ENCODE assay signal across 8 cellular contexts in the genomic region with DNA sequence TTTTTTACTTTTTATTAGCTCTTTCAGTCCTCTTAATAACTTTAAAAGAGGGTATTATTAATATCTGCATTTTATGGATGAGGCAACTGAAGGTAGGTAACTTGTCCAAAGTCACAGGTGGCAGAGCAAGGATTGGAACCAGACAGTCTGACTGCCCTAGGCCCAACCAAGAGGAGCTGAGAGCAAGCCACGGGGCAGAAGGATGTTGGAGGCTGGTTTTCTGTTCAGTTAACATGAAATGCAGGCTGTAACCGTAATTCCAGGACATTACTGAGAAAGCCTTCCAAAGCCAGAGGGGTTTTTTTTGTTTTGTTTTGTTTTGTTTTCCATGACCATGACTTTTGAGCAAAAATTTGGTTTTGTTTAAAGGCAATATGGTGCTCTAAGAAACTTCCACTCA. TPM values are rescaled to one million over a fixed set of nuclear protein-coding genes. Genes with fewer than 3 reads are reported as not detected.
A peak's percentile ranks its signal among the peaks of the same experiment; 100 is the strongest.
DNase-seq lines count a peak whose midpoint lies in the region; ATAC-seq, FAIRE-seq and TF ChIP-seq lines count a peak whose summit lies in the region.
"Not testable (repeated sequence)": the region's sequence is repeated elsewhere in the genome, so short reads cannot be mapped to it uniquely, and the experiment has no call there.

No MANE protein-coding gene starts in this region.

- H3K9me1 ChIP-seq in endothelial cell of umbilical vein (replicated peaks; ENCODE audit: control insufficient read depth, extremely low read depth, insufficient read depth, low read length), result not testable (repeated sequence)

- not testable (repeated sequence) for FAIRE-seq in endothelial cell of umbilical vein (lab: Jason Lieb, UNC)

- H3K9ac ChIP-seq in endothelial cell of umbilical vein (replicated peaks; ENCODE audit: extremely low read depth, insufficient read depth, low read length), result not testable (repeated sequence)

- H3K9me3 ChIP-seq in CD8-positive, alpha-beta memory T cell (ENCODE audit: low read length); endothelial cell of umbilical vein (replicated peaks; ENCODE audit: control insufficient read depth, insufficient read depth, low read length): not testable (repeated sequence)

- H3K4me2 ChIP-seq in endothelial cell of umbilical vein (ENCODE audit: insufficient read depth, low read length), result not testable (repeated sequence)

- not testable (repeated sequence) for DNase-seq in CD8-positive, alpha-beta memory T cell; activated CD8-positive, alpha-beta memory T cell treated with anti-CD3 and anti-CD28 coated beads, Interleukin-2, amount 10 ng/mL, durations not matched to agents 7 days and 5 days; activated naive CD4-positive, alpha-beta T cell treated with anti-CD3 and anti-CD28 coated beads for 36 hours; activated naive CD8-positive, alpha-beta T cell treated with anti-CD3 and anti-CD28 coated beads, Interleukin-2, amount 10 ng/mL, durations not matched to agents 7 days and 5 days; endothelial cell of umbilical vein (ENCODE audit: low read depth, low spot score)
- peak; percentile 37 for DNase-seq in activated CD4-positive, alpha-beta T cell treated with anti-CD3 and anti-CD28 coated beads, Interleukin-2, amount 10 ng/mL, durations not matched to agents 24 days and 14 days

- not testable (repeated sequence) for TF ChIP-seq CTCF in endothelial cell of umbilical vein (IDR thresholded peaks at IDR 0.05; ENCODE audit: extremely low read depth in 1 of 2, insufficient read depth in 1 of 2, low read depth in 1 of 2, low read length in 2 of 2)

- peak; percentile 33; the same call in 2 of the 3 replicates for ATAC-seq in SK-N-SH treated with all-trans-retinoic acid at 6 μM for 48 hours
- ATAC-seq in activated CD8-positive, alpha-beta memory T cell treated with anti-CD3 and anti-CD28 coated beads, Interleukin-2, amount 10 ng/mL, durations not matched to agents 7 days and 5 days, result peak; percentile 30
- not testable (repeated sequence) for ATAC-seq in activated naive CD8-positive, alpha-beta T cell treated with anti-CD3 and anti-CD28 coated beads, Interleukin-2, amount 10 ng/mL, durations not matched to agents 7 days and 5 days (ENCODE audit: low read depth)

- TF ChIP-seq POLR2A in endothelial cell of umbilical vein (IDR thresholded peaks at IDR 0.05; ENCODE audit: low read depth, low read length), result not testable (repeated sequence)

- intact Hi-C loops in activated CD4-positive, alpha-beta T cell treated with anti-CD3 and anti-CD28 coated beads, Interleukin-2, amount 10 ng/mL, durations not matched to agents 24 days and 14 days (cut with micrococcal nuclease); activated naive CD4-positive, alpha-beta T cell treated with anti-CD3 and anti-CD28 coated beads for 36 hours (cut with micrococcal nuclease); endothelial cell of umbilical vein (cut with micrococcal nuclease): not testable (repeated sequence)

- H4K20me1 ChIP-seq in endothelial cell of umbilical vein (replicated peaks; ENCODE audit: control insufficient read depth, extremely low read depth, insufficient read depth, low read length), result not testable (repeated sequence)

- CTCF ChIA-PET in CD8-positive, alpha-beta memory T cell (lab: Charles Lee); activated CD8-positive, alpha-beta memory T cell treated with anti-CD3 and anti-CD28 coated beads, Interleukin-2, amount 10 ng/mL, durations not matched to agents 7 days and 5 days (lab: Charles Lee); activated naive CD4-positive, alpha-beta T cell treated with anti-CD3 and anti-CD28 coated beads for 36 hours (lab: Charles Lee); endothelial cell of umbilical vein (lab: Charles Lee): not testable (repeated sequence)

- H3K79me2 ChIP-seq in endothelial cell of umbilical vein (ENCODE audit: control insufficient read depth, insufficient read depth, low read length), result not testable (repeated sequence)

- H3K4me3 ChIP-seq in CD8-positive, alpha-beta memory T cell (ENCODE audit: low read length); endothelial cell of umbilical vein (replicated peaks in 1 of 3; ENCODE audit: insufficient read depth in 1 of 3, low read depth in 1 of 3, low read length in 3 of 3): not testable (repeated sequence)

- not testable (repeated sequence) for H3K27me3 Mint-ChIP-seq in CD8-positive, alpha-beta memory T cell; activated CD4-positive, alpha-beta T cell treated with anti-CD3 and anti-CD28 coated beads, Interleukin-2, amount 10 ng/mL, durations not matched to agents 24 days and 14 days; activated CD8-positive, alpha-beta memory T cell treated with anti-CD3 and anti-CD28 coated beads, Interleukin-2, amount 10 ng/mL, durations not matched to agents 7 days and 5 days; activated naive CD4-positive, alpha-beta T cell treated with anti-CD3 and anti-CD28 coated beads for 36 hours (ENCODE audit: low read depth); activated naive CD8-positive, alpha-beta T cell treated with anti-CD3 and anti-CD28 coated beads, Interleukin-2, amount 10 ng/mL, durations not matched to agents 7 days and 5 days; stimulated activated naive CD8-positive, alpha-beta T cell treated with anti-CD3 and anti-CD28 coated beads, Interleukin-15, Interleukin-2, amounts not matched to agents 100 ng/mL and 50 ng/mL, for 24 hours

- dilution Hi-C loops in endothelial cell of umbilical vein (cut with MboI; ENCODE audit: extremely low pct_ligation_motif_present, low sequenced_read_pairs), result not testable (repeated sequence)

- H3K4me3 Mint-ChIP-seq in CD8-positive, alpha-beta memory T cell; activated CD8-positive, alpha-beta memory T cell treated with anti-CD3 and anti-CD28 coated beads, Interleukin-2, amount 10 ng/mL, durations not matched to agents 7 days and 5 days; activated naive CD4-positive, alpha-beta T cell treated with anti-CD3 and anti-CD28 coated beads for 36 hours; activated naive CD8-positive, alpha-beta T cell treated with anti-CD3 and anti-CD28 coated beads, Interleukin-2, amount 10 ng/mL, durations not matched to agents 7 days and 5 days; stimulated activated naive CD8-positive, alpha-beta T cell treated with anti-CD3 and anti-CD28 coated beads, Interleukin-15, Interleukin-2, amounts not matched to agents 100 ng/mL and 50 ng/mL, for 24 hours: not testable (repeated sequence)
- peak overlapping the region; percentile 34 for H3K4me3 Mint-ChIP-seq in activated CD4-positive, alpha-beta T cell treated with anti-CD3 and anti-CD28 coated beads, Interleukin-2, amount 10 ng/mL, durations not matched to agents 24 days and 14 days

- H3K27ac Mint-ChIP-seq in CD8-positive, alpha-beta memory T cell, result peak overlapping the region in 5 of 8 donors; percentile 36 to 89 (median 55)
- H3K27ac Mint-ChIP-seq in activated CD4-positive, alpha-beta T cell treated with anti-CD3 and anti-CD28 coated beads, Interleukin-2, amount 10 ng/mL, durations not matched to agents 24 days and 14 days, result peak overlapping the region; percentile 56
- H3K27ac Mint-ChIP-seq in activated CD8-positive, alpha-beta memory T cell treated with anti-CD3 and anti-CD28 coated beads, Interleukin-2, amount 10 ng/mL, durations not matched to agents 7 days and 5 days, result peak overlapping the region; percentile 32
- H3K27ac Mint-ChIP-seq in activated naive CD4-positive, alpha-beta T cell treated with anti-CD3 and anti-CD28 coated beads for 36 hours, result peak overlapping the region; percentile 82
- peak overlapping the region; percentile 45 for H3K27ac Mint-ChIP-seq in activated naive CD8-positive, alpha-beta T cell treated with anti-CD3 and anti-CD28 coated beads, Interleukin-2, amount 10 ng/mL, durations not matched to agents 7 days and 5 days
- peak overlapping the region; percentile 90 for H3K27ac Mint-ChIP-seq in stimulated activated naive CD8-positive, alpha-beta T cell treated with anti-CD3 and anti-CD28 coated beads, Interleukin-15, Interleukin-2, amounts not matched to agents 100 ng/mL and 50 ng/mL, for 24 hours

- peaks cover 4 to 20% (median 7%) of the 10 kb centered on the region in 3 donors for H3K36me3 Mint-ChIP-seq in CD8-positive, alpha-beta memory T cell
- H3K36me3 Mint-ChIP-seq in activated CD4-positive, alpha-beta T cell treated with anti-CD3 and anti-CD28 coated beads, Interleukin-2, amount 10 ng/mL, durations not matched to agents 24 days and 14 days (ENCODE audit: low read depth); activated CD8-positive, alpha-beta memory T cell treated with anti-CD3 and anti-CD28 coated beads, Interleukin-2, amount 10 ng/mL, durations not matched to agents 7 days and 5 days; activated naive CD4-positive, alpha-beta T cell treated with anti-CD3 and anti-CD28 coated beads for 36 hours (ENCODE audit: low read depth); activated naive CD8-positive, alpha-beta T cell treated with anti-CD3 and anti-CD28 coated beads, Interleukin-2, amount 10 ng/mL, durations not matched to agents 7 days and 5 days: not testable (repeated sequence)
- H3K36me3 Mint-ChIP-seq in stimulated activated naive CD8-positive, alpha-beta T cell treated with anti-CD3 and anti-CD28 coated beads, Interleukin-15, Interleukin-2, amounts not matched to agents 100 ng/mL and 50 ng/mL, for 24 hours (ENCODE audit: low read depth), result peaks cover 16% of the 10 kb centered on the region

- not testable (repeated sequence) for H3K36me3 ChIP-seq in CD8-positive, alpha-beta memory T cell (ENCODE audit: insufficient read depth, low read length); endothelial cell of umbilical vein (ENCODE audit: control insufficient read depth in 2 of 2, extremely low read depth in 1 of 2, insufficient read depth in 2 of 2, low read length in 2 of 2)

- H3K4me1 ChIP-seq in CD8-positive, alpha-beta memory T cell (ENCODE audit: insufficient read depth, low read length); endothelial cell of umbilical vein (ENCODE audit: control insufficient read depth, extremely low read depth, insufficient read depth, low read length): not testable (repeated sequence)

- not testable (repeated sequence) for H3K27me3 ChIP-seq in CD8-positive, alpha-beta memory T cell (ENCODE audit: insufficient read depth, low read length, poor library complexity, severe bottlenecking); endothelial cell of umbilical vein (ENCODE audit: control insufficient read depth in 2 of 2, insufficient read depth in 2 of 2, low read length in 2 of 2)

- not testable (repeated sequence) for H3K9me3 Mint-ChIP-seq in CD8-positive, alpha-beta memory T cell; activated CD4-positive, alpha-beta T cell treated with anti-CD3 and anti-CD28 coated beads, Interleukin-2, amount 10 ng/mL, durations not matched to agents 24 days and 14 days; activated CD8-positive, alpha-beta memory T cell treated with anti-CD3 and anti-CD28 coated beads, Interleukin-2, amount 10 ng/mL, durations not matched to agents 7 days and 5 days (ENCODE audit: low read depth); activated naive CD4-positive, alpha-beta T cell treated with anti-CD3 and anti-CD28 coated beads for 36 hours; activated naive CD8-positive, alpha-beta T cell treated with anti-CD3 and anti-CD28 coated beads, Interleukin-2, amount 10 ng/mL, durations not matched to agents 7 days and 5 days; stimulated activated naive CD8-positive, alpha-beta T cell treated with anti-CD3 and anti-CD28 coated beads, Interleukin-15, Interleukin-2, amounts not matched to agents 100 ng/mL and 50 ng/mL, for 24 hours

- POLR2A ChIA-PET in CD8-positive, alpha-beta memory T cell (lab: Charles Lee); activated naive CD8-positive, alpha-beta T cell treated with anti-CD3 and anti-CD28 coated beads, Interleukin-2, amount 10 ng/mL, durations not matched to agents 7 days and 5 days (lab: Charles Lee); endothelial cell of umbilical vein (lab: Charles Lee): not testable (repeated sequence)

- not testable (repeated sequence) for H3K27ac ChIP-seq in CD8-positive, alpha-beta memory T cell (ENCODE audit: low read depth, low read length)
- H3K27ac ChIP-seq in endothelial cell of umbilical vein (ENCODE audit: insufficient read depth, low read depth, low read length), result peak overlapping the region; percentile 65

- BruUV-seq in endothelial cell of umbilical vein (replicated peaks; lab: Mats Ljungman, UMichigan), result TSS peak; percentile 34

- not testable (repeated sequence) for H2AFZ ChIP-seq in endothelial cell of umbilical vein (ENCODE audit: low read depth, low read length)

- H3K4me1 Mint-ChIP-seq in CD8-positive, alpha-beta memory T cell; activated CD4-positive, alpha-beta T cell treated with anti-CD3 and anti-CD28 coated beads, Interleukin-2, amount 10 ng/mL, durations not matched to agents 24 days and 14 days; activated CD8-positive, alpha-beta memory T cell treated with anti-CD3 and anti-CD28 coated beads, Interleukin-2, amount 10 ng/mL, durations not matched to agents 7 days and 5 days; activated naive CD4-positive, alpha-beta T cell treated with anti-CD3 and anti-CD28 coated beads for 36 hours (ENCODE audit: low read depth); activated naive CD8-positive, alpha-beta T cell treated with anti-CD3 and anti-CD28 coated beads, Interleukin-2, amount 10 ng/mL, durations not matched to agents 7 days and 5 days; stimulated activated naive CD8-positive, alpha-beta T cell treated with anti-CD3 and anti-CD28 coated beads, Interleukin-15, Interleukin-2, amounts not matched to agents 100 ng/mL and 50 ng/mL, for 24 hours (ENCODE audit: low read depth): not testable (repeated sequence)

RNA-seq across cellular contexts. Expression of a gene that starts 9.1 kb away (rescaled TPM):
- 1 to 10 TPM; 1.6 to 1.7 TPM for total RNA-seq in CD8-positive, alpha-beta memory T cell
- polyA plus RNA-seq in CD8-positive, alpha-beta memory T cell, result 0.43 TPM
- total RNA-seq in activated CD4-positive, alpha-beta T cell treated with anti-CD3 and anti-CD28 coated beads, Interleukin-2, amount 10 ng/mL, durations not matched to agents 24 days and 14 days, result 1.5 and 1.8 TPM in 2 replicates
- total RNA-seq in activated CD8-positive, alpha-beta memory T cell treated with anti-CD3 and anti-CD28 coated beads, Interleukin-2, amount 10 ng/mL, durations not matched to agents 7 days and 5 days, result 1 to 10 TPM; 1.1 to 2.9 TPM
- 1 to 10 TPM; 1.8 to 2.1 TPM for total RNA-seq in activated naive CD4-positive, alpha-beta T cell treated with anti-CD3 and anti-CD28 coated beads for 36 hours
- total RNA-seq in activated naive CD8-positive, alpha-beta T cell treated with anti-CD3 and anti-CD28 coated beads, Interleukin-2, amount 10 ng/mL, durations not matched to agents 7 days and 5 days, result 1 to 10 TPM; 4.6 to 4.7 TPM
- 3.8 and 4.5 TPM in 2 replicates for total RNA-seq in endothelial cell of umbilical vein
- polyA plus RNA-seq in endothelial cell of umbilical vein, result 1.0 and 1.3 TPM in 2 replicates
- 1.2 and 1.6 TPM in 2 replicates for polyA plus RNA-seq in endothelial cell of umbilical vein (2011; cell fraction: cytosol; rRNA removed)
- 12.6 and 20.2 TPM in 2 replicates for polyA plus RNA-seq in endothelial cell of umbilical vein (2011; cell fraction: nucleus; rRNA removed)
- polyA plus RNA-seq in endothelial cell of umbilical vein (2012), result 2.8 and 3.0 TPM in 2 replicates
- 1.5 and 3.5 TPM in 2 replicates for polyA minus RNA-seq in endothelial cell of umbilical vein
- 0.20 TPM for polyA minus RNA-seq in endothelial cell of umbilical vein (2011; cell fraction: cytosol; rRNA and poly(A)+ RNA removed)
- 5.0 and 7.2 TPM in 2 replicates for polyA minus RNA-seq in endothelial cell of umbilical vein (2011; cell fraction: nucleus; rRNA and poly(A)+ RNA removed)

Comparison
In these comparisons a context has a peak if more than half of its experiments do, and no peak if none do; other contexts are left out.
1. H3K27ac Mint-ChIP-seq: peak in every context shown above with its lines; median percentile 90 in stimulated activated naive CD8-positive, alpha-beta T cell treated with anti-CD3 and anti-CD28 coated beads, Interleukin-15, Interleukin-2, amounts not matched to agents 100 ng/mL and 50 ng/mL, for 24 hours; 82 in activated naive CD4-positive, alpha-beta T cell treated with anti-CD3 and anti-CD28 coated beads for 36 hours; 56 in activated CD4-positive, alpha-beta T cell treated with anti-CD3 and anti-CD28 coated beads, Interleukin-2, amount 10 ng/mL, durations not matched to agents 24 days and 14 days; 55 in CD8-positive, alpha-beta memory T cell; 45 in activated naive CD8-positive, alpha-beta T cell treated with anti-CD3 and anti-CD28 coated beads, Interleukin-2, amount 10 ng/mL, durations not matched to agents 7 days and 5 days; 32 in activated CD8-positive, alpha-beta memory T cell treated with anti-CD3 and anti-CD28 coated beads, Interleukin-2, amount 10 ng/mL, durations not matched to agents 7 days and 5 days.